In the genomic region with DNA sequence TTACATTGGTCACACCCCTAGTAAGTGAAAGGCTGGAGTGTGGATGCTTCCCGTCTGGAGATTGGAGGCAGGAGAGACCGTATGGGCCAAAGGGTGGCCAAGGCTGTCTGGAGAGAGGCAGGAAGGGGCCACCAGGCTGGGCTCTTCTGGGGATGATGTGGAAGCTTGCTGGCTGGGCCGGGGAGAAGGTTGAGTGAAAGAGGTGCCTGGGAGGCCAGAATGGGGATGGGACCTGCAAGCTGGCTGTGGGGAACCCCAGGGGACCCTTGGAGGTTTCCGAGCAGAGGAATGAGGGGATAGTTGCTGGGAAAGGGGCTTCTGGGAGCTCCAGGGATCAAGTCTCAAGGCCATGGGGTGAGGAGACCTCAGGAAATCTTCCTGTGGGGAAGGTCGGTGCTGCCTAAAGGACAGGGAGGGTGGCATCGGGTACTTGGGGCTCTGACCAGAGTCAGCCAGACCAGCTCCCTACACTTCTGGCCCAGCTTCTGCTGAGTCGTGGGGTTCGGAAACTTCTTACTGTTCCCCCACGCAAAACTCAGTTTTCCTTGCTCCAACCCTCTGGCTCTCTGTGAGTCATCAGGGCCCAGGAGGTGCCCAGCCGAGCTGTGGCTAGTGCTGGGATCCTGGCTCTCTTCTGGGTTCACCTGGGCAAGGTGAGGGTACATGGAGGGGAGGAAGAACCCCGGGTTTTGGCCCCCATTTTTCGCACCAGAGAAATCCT, we compare ENCODE assay signal across 1 cellular context.
A peak's percentile ranks its signal among the peaks of the same experiment; 100 is the strongest.
TF ChIP-seq lines count a peak whose summit lies in the region.

No MANE protein-coding gene starts in this region.

TF ChIP-seq in HepG2, 621 proteins besides CTCF, POLR2A, EP300 and RAD21:
- TF ChIP-seq, protein P1, sequence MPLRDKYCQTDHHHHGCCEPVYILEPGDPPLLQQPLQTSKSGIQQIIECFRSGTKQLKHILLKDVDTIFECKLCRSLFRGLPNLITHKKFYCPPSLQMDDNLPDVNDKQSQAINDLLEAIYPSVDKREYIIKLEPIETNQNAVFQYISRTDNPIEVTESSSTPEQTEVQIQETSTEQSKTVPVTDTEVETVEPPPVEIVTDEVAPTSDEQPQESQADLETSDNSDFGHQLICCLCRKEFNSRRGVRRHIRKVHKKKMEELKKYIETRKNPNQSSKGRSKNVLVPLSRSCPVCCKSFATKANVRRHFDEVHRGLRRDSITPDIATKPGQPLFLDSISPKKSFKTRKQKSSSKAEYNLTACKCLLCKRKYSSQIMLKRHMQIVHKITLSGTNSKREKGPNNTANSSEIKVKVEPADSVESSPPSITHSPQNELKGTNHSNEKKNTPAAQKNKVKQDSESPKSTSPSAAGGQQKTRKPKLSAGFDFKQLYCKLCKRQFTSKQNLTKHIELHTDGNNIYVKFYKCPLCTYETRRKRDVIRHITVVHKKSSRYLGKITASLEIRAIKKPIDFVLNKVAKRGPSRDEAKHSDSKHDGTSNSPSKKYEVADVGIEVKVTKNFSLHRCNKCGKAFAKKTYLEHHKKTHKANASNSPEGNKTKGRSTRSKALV (CRISPR knock-in tag; IDR thresholded peaks at IDR 0.05) = 0 out of 2 replicates have a peak, but pooled peaks have one; percentile 2
- TF ChIP-seq, protein P2, sequence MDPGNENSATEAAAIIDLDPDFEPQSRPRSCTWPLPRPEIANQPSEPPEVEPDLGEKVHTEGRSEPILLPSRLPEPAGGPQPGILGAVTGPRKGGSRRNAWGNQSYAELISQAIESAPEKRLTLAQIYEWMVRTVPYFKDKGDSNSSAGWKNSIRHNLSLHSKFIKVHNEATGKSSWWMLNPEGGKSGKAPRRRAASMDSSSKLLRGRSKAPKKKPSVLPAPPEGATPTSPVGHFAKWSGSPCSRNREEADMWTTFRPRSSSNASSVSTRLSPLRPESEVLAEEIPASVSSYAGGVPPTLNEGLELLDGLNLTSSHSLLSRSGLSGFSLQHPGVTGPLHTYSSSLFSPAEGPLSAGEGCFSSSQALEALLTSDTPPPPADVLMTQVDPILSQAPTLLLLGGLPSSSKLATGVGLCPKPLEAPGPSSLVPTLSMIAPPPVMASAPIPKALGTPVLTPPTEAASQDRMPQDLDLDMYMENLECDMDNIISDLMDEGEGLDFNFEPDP (CRISPR knock-in tag; conservative IDR thresholded peaks at IDR 0.05) = no peak
